Comparison of ENCODE assay signal across 12 cellular contexts in the genomic region with DNA sequence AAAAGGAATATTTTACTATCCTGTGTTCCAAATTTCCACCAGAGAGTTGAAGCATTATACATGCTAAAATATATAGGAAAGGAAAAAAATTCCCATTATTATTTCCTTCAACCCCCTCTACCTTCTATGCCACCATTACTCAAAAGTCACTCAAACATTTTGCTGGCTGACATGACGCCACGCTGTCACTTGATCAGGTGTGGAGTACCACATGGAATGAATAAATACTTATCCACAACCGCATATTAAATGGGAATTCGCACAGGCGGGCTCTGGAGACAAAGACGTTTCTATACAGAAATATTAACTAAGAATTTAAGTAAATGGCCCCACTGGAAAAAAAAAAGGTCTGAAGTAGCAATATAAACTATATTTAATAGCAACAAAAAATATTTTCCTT.
"Had no signal": no experiment of that assay in that cellular context is flagged by ENCODE, and none has a peak within 500 bp of the region (broad histone marks: within the 10 kb centered on the region; RNA-seq: fewer than 3 reads in every experiment).

No MANE protein-coding gene starts in this region.

- H3K4me3 Mint-ChIP-seq: activated naive CD8-positive, alpha-beta T cell treated with anti-CD3 and anti-CD28 coated beads, Interleukin-2, amount 10 ng/mL, durations not matched to agents 7 days and 5 days; memory B cell; stimulated activated naive CD8-positive, alpha-beta T cell treated with anti-CD3 and anti-CD28 coated beads, Interleukin-15, Interleukin-2, amounts not matched to agents 100 ng/mL and 50 ng/mL, for 24 hours had no signal

- H3K27me3 ChIP-seq: foreskin keratinocyte, testis had no signal

- H3K9me3 ChIP-seq: testis had no signal

- H3K27me3 Mint-ChIP-seq: activated naive CD8-positive, alpha-beta T cell treated with anti-CD3 and anti-CD28 coated beads, Interleukin-2, amount 10 ng/mL, durations not matched to agents 7 days and 5 days; memory B cell; stimulated activated naive CD8-positive, alpha-beta T cell treated with anti-CD3 and anti-CD28 coated beads, Interleukin-15, Interleukin-2, amounts not matched to agents 100 ng/mL and 50 ng/mL, for 24 hours had no signal

- ATAC-seq: foreskin keratinocyte had no signal

- H3K27ac ChIP-seq: foreskin keratinocyte, testis had no signal

- H3K27ac Mint-ChIP-seq: activated T-helper 2 cell treated with anti-CD3 and anti-CD28 coated beads, Interferon-gamma antibody, Interleukin-2, Interleukin-4, amounts not matched to agents 10 μg/mL and 5 μg/mL and 100 μg/mL, durations not matched to agents 14 hours and 24 hours and 36 hours; memory B cell had no signal

- DNase-seq: activated CD4-positive, alpha-beta T cell treated with anti-CD3 and anti-CD28 coated beads for 1 hour; activated CD4-positive, alpha-beta T cell treated with anti-CD3 and anti-CD28 coated beads, Interleukin-2, amount 50 U/mL, for 48 hours; activated naive CD8-positive, alpha-beta T cell treated with anti-CD3 and anti-CD28 coated beads, Interleukin-2, amount 10 ng/mL, durations not matched to agents 7 days and 5 days; aorta; foreskin keratinocyte; stimulated activated CD4-positive, alpha-beta T cell treated with anti-CD3 and anti-CD28 coated beads, Interleukin-15, amount 100 ng/mL, for 24 hours; stimulated activated CD4-positive, alpha-beta T cell treated with anti-CD3 and anti-CD28 coated beads, Interleukin-4, amount 100 ng/mL, for 24 hours; T-helper 9 cell; testis had no signal

- H3K9me3 Mint-ChIP-seq: activated naive CD8-positive, alpha-beta T cell treated with anti-CD3 and anti-CD28 coated beads, Interleukin-2, amount 10 ng/mL, durations not matched to agents 7 days and 5 days; activated T-helper 2 cell treated with anti-CD3 and anti-CD28 coated beads, Interferon-gamma antibody, Interleukin-2, Interleukin-4, amounts not matched to agents 10 μg/mL and 5 μg/mL and 100 μg/mL, durations not matched to agents 14 hours and 24 hours and 36 hours; memory B cell; stimulated activated naive CD8-positive, alpha-beta T cell treated with anti-CD3 and anti-CD28 coated beads, Interleukin-15, Interleukin-2, amounts not matched to agents 100 ng/mL and 50 ng/mL, for 24 hours had no signal

- H3K4me3 ChIP-seq: testis had no signal

- H3K4me1 ChIP-seq: foreskin keratinocyte, testis had no signal
